Comparison of ENCODE assay signal across 19 cellular contexts in the genomic region with DNA sequence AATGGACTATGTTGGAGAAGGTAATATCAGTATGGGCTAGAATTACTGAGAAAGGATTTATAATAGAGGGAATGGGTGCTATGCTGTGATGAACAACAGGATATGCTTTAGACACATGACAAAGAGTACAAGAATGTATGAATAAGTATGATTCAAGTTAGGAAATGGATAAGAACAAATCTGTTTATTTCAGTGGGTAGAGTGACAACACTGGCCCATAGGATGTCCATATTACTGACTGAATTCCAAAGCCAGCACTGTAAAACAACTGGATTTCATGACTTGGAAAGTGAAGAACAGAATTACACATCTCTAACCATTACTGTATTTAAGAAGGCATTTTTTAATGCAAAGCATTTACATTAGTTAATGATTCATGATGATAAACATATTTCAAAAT. TPM values are rescaled to one million over a fixed set of nuclear protein-coding genes. Genes with fewer than 3 reads are reported as not detected.
DNase-seq lines count a peak whose midpoint lies in the region; ATAC-seq and TF ChIP-seq lines count a peak whose summit lies in the region.
"Had no signal": no experiment of that assay in that cellular context is flagged by ENCODE, and none has a peak within 500 bp of the region (broad histone marks: within the 10 kb centered on the region; RNA-seq: fewer than 3 reads in every experiment).

No MANE protein-coding gene starts in this region.

- DNase-seq in GM03348 (ENCODE audit: low spot score): peak; percentile 46
- DNase-seq in RWPE2 (ENCODE audit: low spot score): no peak
- peak; percentile 29 for DNase-seq in fibroblast of gingiva (ENCODE audit: low read depth)
- DNase-seq in pulmonary artery endothelial cell (ENCODE audit: low read depth, low spot score): peak; percentile 71
- DNase-seq in H4 (ENCODE audit: low spot score): no peak
- no peak for DNase-seq in activated gamma-delta T cell treated with Interleukin-2 at 50 U/mL for 16 hours
- DNase-seq: activated CD4-positive, alpha-beta T cell treated with anti-CD3 and anti-CD28 coated beads for 1 hour; activated T-cell treated with anti-CD3 and anti-CD28 coated beads, Interleukin-2, amount 50 U/mL, for 1 hour; CD4-positive, CD25-positive, alpha-beta regulatory T cell; GOT3; immature natural killer cell; NCI-H187 treated with DMSO at 0.1 percent for 48 hours; NCI-H524; psoas muscle; stimulated activated CD4-positive, alpha-beta T cell treated with anti-CD3 and anti-CD28 coated beads, Interleukin-2, amount 100 ng/mL, for 48 hours; transverse colon had no signal

- ATAC-seq in RWPE2 (ENCODE audit: low read depth) (peak; percentile 99), HG03135 (IDR thresholded peaks at IDR 0.05; ENCODE audit: unreplicated experiment) (no peak), GM21529 (IDR thresholded peaks at IDR 0.05; ENCODE audit: unreplicated experiment) (no peak)
- ATAC-seq: psoas muscle had no signal

- H3K36me3 ChIP-seq in RWPE2 (ENCODE audit: low read depth): 0 out of 2 replicates have a peak, but pooled peaks cover 4% of the 10 kb centered on the region
- H3K36me3 ChIP-seq: transverse colon had no signal

- H3K4me1 ChIP-seq in RWPE2 (ENCODE audit: insufficient read depth, poor library complexity, severe bottlenecking): peaks cover 17% of the 10 kb centered on the region
- H3K4me1 ChIP-seq: transverse colon had no signal

- H3K27me3 ChIP-seq in RWPE2 (ENCODE audit: insufficient read depth, poor library complexity, severe bottlenecking): no peaks in the 10 kb centered on the region
- H3K27me3 ChIP-seq: transverse colon had no signal

- H3K9me3 ChIP-seq in RWPE2 (ENCODE audit: severe bottlenecking): no peaks in the 10 kb centered on the region
- H3K9me3 ChIP-seq: psoas muscle, transverse colon had no signal

- no peak overlapping the region for H3K4me3 ChIP-seq in RWPE2 (ENCODE audit: severe bottlenecking)
- H3K4me3 ChIP-seq: coronary artery, psoas muscle, transverse colon had no signal

- TF ChIP-seq CTCF in RWPE2 (IDR thresholded peaks at IDR 0.05; ENCODE audit: poor library complexity, severe bottlenecking): no peak

- H3K27ac ChIP-seq in RWPE2 (ENCODE audit: poor library complexity, severe bottlenecking): peak overlapping the region; percentile 93
- H3K27ac ChIP-seq: coronary artery, psoas muscle, transverse colon had no signal

RNA-seq across cellular contexts. Expression of a gene that starts 35.9 kb away (rescaled TPM):
- total RNA-seq in pulmonary artery endothelial cell: 5.9 and 9.0 TPM in 2 replicates
- 6.9 and 8.4 TPM in 2 replicates for total RNA-seq in H4 (2014; rRNA removed; shearing (Covaris generic))

Comparison
In these comparisons a context has a peak if more than half of its experiments do, and no peak if none do; other contexts are left out.
1. DNase-seq: peak in GM03348 (single experiment), fibroblast of gingiva (single experiment) and pulmonary artery endothelial cell (single experiment); none in RWPE2 (single experiment), H4 (single experiment) and activated gamma-delta T cell treated with Interleukin-2 at 50 U/mL for 16 hours (single experiment).